Comparison of ENCODE assay signal across 23 cellular contexts in genomic region chrX:151178746-151179145, GRCh38. TPM values are rescaled to one million over a fixed set of nuclear protein-coding genes. Genes with fewer than 3 reads are reported as not detected.
A peak's percentile ranks its signal among the peaks of the same experiment; 100 is the strongest.
DNase-seq lines count a peak whose midpoint lies in the region; ATAC-seq, FAIRE-seq and TF ChIP-seq lines count a peak whose summit lies in the region.
"Had no signal": no experiment of that assay in that cellular context is flagged by ENCODE, and none has a peak within 500 bp of the region (broad histone marks: within the 10 kb centered on the region; RNA-seq: fewer than 3 reads in every experiment).

No MANE protein-coding gene starts in this region.

- H3K4me3 ChIP-seq in H7 (ENCODE audit: insufficient read depth, low read depth, low read length): peak overlapping the region; percentile 23; the same call in 1 of the 2 replicates
- H3K4me3 ChIP-seq in iPS-18a (ENCODE audit: low read length): peak overlapping the region; percentile 52
- H3K4me3 ChIP-seq in body of pancreas: no peak overlapping the region
- H3K4me3 ChIP-seq in kidney (ENCODE audit: low read length in 2 of 2): no peak overlapping the region
- H3K4me3 ChIP-seq: lung, MG63, right lobe of liver had no signal

- no peak overlapping the region for H3K27ac ChIP-seq in iPS-18a (ENCODE audit: low read length)
- no peak overlapping the region for H3K27ac ChIP-seq in body of pancreas
- H3K27ac ChIP-seq in kidney (ENCODE audit: low read depth in 2 of 2, low read length in 2 of 2): no peak overlapping the region
- H3K27ac ChIP-seq: parathyroid adenoma, right lobe of liver, tibial nerve had no signal

- no peak for DNase-seq in H7
- DNase-seq in WTC11 (ENCODE audit: low spot score): no peak
- DNase-seq in progenitor cell of endocrine pancreas (ENCODE audit: low spot score, unreplicated experiment): no peak
- no peak for DNase-seq in body of pancreas
- DNase-seq in kidney: no peak
- DNase-seq: activated CD4-positive, CD25-positive, alpha-beta regulatory T cell treated with anti-CD3 and anti-CD28 coated beads, Interleukin-2, amount 50 U/mL, for 72 hours; activated T-cell treated with anti-CD3 and anti-CD28 coated beads, Interleukin-2, amount 50 U/mL, for 48 hours; cortex of kidney; GDM1; head of caudate nucleus; MG63; NCI-H1436 treated with DMSO at 0.1 percent for 48 hours; NCI-H526; right lobe of liver; stimulated activated CD4-positive, alpha-beta T cell treated with anti-CD3 and anti-CD28 coated beads, Interleukin-15, amount 100 ng/mL, for 24 hours had no signal

- TF ChIP-seq POLR2A in body of pancreas (IDR thresholded peaks at IDR 0.05): no peak

- peaks cover 34% of the 10 kb centered on the region for H3K4me1 Mint-ChIP-seq in WTC11
- peaks cover 8% of the 10 kb centered on the region for H3K4me1 Mint-ChIP-seq in progenitor cell of endocrine pancreas (ENCODE audit: low read depth)

- H3K9ac ChIP-seq in iPS-18a (ENCODE audit: low read length): no peak overlapping the region
- H3K9ac ChIP-seq in kidney (ENCODE audit: low read length in 2 of 2): no peak overlapping the region
- H3K9ac ChIP-seq: parathyroid adenoma had no signal

- H3K27ac Mint-ChIP-seq in WTC11 (no peak overlapping the region), progenitor cell of endocrine pancreas (no peak overlapping the region)
- H3K27ac Mint-ChIP-seq: IgD-negative memory B cell had no signal

- TF ChIP-seq CTCF in WTC11 (IDR thresholded peaks at IDR 0.05) (no peak), progenitor cell of endocrine pancreas (IDR thresholded peaks at IDR 0.05; ENCODE audit: unreplicated experiment) (no peak), body of pancreas (IDR thresholded peaks at IDR 0.05) (no peak), kidney (IDR thresholded peaks at IDR 0.05; ENCODE audit: borderline replicate concordance, extremely low read depth, insufficient read depth) (no peak)

- ATAC-seq in WTC11 (no peak), body of pancreas (no peak), GM19463 (IDR thresholded peaks at IDR 0.05; ENCODE audit: unreplicated experiment) (no peak)
- ATAC-seq: right lobe of liver had no signal

- peaks cover 4% of the 10 kb centered on the region for H3K4me1 ChIP-seq in iPS-18a (ENCODE audit: control insufficient read depth, low read depth, low read length)
- no peaks in the 10 kb centered on the region for H3K4me1 ChIP-seq in body of pancreas
- H3K4me1 ChIP-seq in kidney (ENCODE audit: control insufficient read depth in 1 of 2, insufficient read depth in 1 of 2, low read depth in 1 of 2, low read length in 2 of 2): no peaks in the 10 kb centered on the region
- H3K4me1 ChIP-seq: parathyroid adenoma, right lobe of liver had no signal

- H3K27me3 ChIP-seq in H7 (ENCODE audit: control insufficient read depth, insufficient read depth, low read length): peaks cover 64% of the 10 kb centered on the region
- peaks cover 73% of the 10 kb centered on the region for H3K27me3 ChIP-seq in iPS-18a (ENCODE audit: control insufficient read depth, insufficient read depth, low read length)
- no peaks in the 10 kb centered on the region for H3K27me3 ChIP-seq in body of pancreas

- H3K9me3 Mint-ChIP-seq in WTC11 (no peaks in the 10 kb centered on the region), progenitor cell of endocrine pancreas (ENCODE audit: low read depth) (peaks cover 15% of the 10 kb centered on the region)

- 0 to 4% methylated on average over 3 to 10 of the region's 18 CpGs for WGBS in body of pancreas, 2 donors

- peaks cover 19% of the 10 kb centered on the region for H3K9me3 ChIP-seq in iPS-18a (ENCODE audit: control insufficient read depth, low read depth, low read length)
- no peaks in the 10 kb centered on the region for H3K9me3 ChIP-seq in body of pancreas
- H3K9me3 ChIP-seq in kidney (ENCODE audit: control insufficient read depth in 1 of 2, low read length in 2 of 2): no peaks in the 10 kb centered on the region
- H3K9me3 ChIP-seq: MG63, right lobe of liver had no signal

- H3K27me3 Mint-ChIP-seq in WTC11 (ENCODE audit: low read depth) (peaks cover 72% of the 10 kb centered on the region), progenitor cell of endocrine pancreas (peaks cover 87% of the 10 kb centered on the region)

- FAIRE-seq in kidney (lab: Jason Lieb, UNC): no peak
- FAIRE-seq: endothelial cell of umbilical vein, keratinocyte had no signal

- intact Hi-C loops in body of pancreas (cut with DNase I): no loop called here
- intact Hi-C loops in kidney (cut with DNase I): no loop called here

- CTCF ChIA-PET in WTC11 (lab: Charles Lee): interaction anchor here (4.5 kb wide), 1 partner anchor 180 kb away, joined by 56 read pairs; no protein-coding TSS in a partner anchor

- H3K4me3 Mint-ChIP-seq in WTC11 (peak overlapping the region; percentile 83), progenitor cell of endocrine pancreas (ENCODE audit: low read depth) (peak overlapping the region; percentile 56)

- H3K36me3 Mint-ChIP-seq in WTC11 (peaks cover 6% of the 10 kb centered on the region), progenitor cell of endocrine pancreas (ENCODE audit: insufficient read depth) (no peaks in the 10 kb centered on the region)
- H3K36me3 Mint-ChIP-seq: IgD-negative memory B cell had no signal

- POLR2A ChIA-PET in WTC11 (lab: Charles Lee): no interaction called here

- H3K36me3 ChIP-seq in H7 (replicated peaks; ENCODE audit: control insufficient read depth, insufficient read depth, low read length): no peaks in the 10 kb centered on the region
- no peaks in the 10 kb centered on the region for H3K36me3 ChIP-seq in iPS-18a (ENCODE audit: control insufficient read depth, low read depth, low read length)
- no peaks in the 10 kb centered on the region for H3K36me3 ChIP-seq in body of pancreas (replicated peaks in 1 of 2; ENCODE audit: insufficient read depth in 1 of 2, low read depth in 2 of 2)
- H3K36me3 ChIP-seq in kidney (ENCODE audit: control insufficient read depth in 1 of 2, insufficient read depth in 2 of 2, low read length in 2 of 2): no peaks in the 10 kb centered on the region
- H3K36me3 ChIP-seq: MG63, right lobe of liver, tibial nerve had no signal

TF ChIP-seq in WTC11, 78 proteins besides CTCF, POLR2A, EP300 and RAD21 (continues in another document):
- no peak for TF ChIP-seq ZNF512 (CRISPR knock-in tag; IDR thresholded peaks at IDR 0.05; ENCODE audit: borderline replicate concordance)
- TF ChIP-seq, protein P1, sequence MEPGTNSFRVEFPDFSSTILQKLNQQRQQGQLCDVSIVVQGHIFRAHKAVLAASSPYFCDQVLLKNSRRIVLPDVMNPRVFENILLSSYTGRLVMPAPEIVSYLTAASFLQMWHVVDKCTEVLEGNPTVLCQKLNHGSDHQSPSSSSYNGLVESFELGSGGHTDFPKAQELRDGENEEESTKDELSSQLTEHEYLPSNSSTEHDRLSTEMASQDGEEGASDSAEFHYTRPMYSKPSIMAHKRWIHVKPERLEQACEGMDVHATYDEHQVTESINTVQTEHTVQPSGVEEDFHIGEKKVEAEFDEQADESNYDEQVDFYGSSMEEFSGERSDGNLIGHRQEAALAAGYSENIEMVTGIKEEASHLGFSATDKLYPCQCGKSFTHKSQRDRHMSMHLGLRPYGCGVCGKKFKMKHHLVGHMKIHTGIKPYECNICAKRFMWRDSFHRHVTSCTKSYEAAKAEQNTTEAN (CRISPR knock-in tag; IDR thresholded peaks at IDR 0.05): no peak
- no peak for TF ChIP-seq TCF7 (CRISPR knock-in tag; IDR thresholded peaks at IDR 0.05; ENCODE audit: low read depth)
- no peak for TF ChIP-seq MYBL2 (CRISPR knock-in tag; IDR thresholded peaks at IDR 0.05)
- TF ChIP-seq, protein P2, sequence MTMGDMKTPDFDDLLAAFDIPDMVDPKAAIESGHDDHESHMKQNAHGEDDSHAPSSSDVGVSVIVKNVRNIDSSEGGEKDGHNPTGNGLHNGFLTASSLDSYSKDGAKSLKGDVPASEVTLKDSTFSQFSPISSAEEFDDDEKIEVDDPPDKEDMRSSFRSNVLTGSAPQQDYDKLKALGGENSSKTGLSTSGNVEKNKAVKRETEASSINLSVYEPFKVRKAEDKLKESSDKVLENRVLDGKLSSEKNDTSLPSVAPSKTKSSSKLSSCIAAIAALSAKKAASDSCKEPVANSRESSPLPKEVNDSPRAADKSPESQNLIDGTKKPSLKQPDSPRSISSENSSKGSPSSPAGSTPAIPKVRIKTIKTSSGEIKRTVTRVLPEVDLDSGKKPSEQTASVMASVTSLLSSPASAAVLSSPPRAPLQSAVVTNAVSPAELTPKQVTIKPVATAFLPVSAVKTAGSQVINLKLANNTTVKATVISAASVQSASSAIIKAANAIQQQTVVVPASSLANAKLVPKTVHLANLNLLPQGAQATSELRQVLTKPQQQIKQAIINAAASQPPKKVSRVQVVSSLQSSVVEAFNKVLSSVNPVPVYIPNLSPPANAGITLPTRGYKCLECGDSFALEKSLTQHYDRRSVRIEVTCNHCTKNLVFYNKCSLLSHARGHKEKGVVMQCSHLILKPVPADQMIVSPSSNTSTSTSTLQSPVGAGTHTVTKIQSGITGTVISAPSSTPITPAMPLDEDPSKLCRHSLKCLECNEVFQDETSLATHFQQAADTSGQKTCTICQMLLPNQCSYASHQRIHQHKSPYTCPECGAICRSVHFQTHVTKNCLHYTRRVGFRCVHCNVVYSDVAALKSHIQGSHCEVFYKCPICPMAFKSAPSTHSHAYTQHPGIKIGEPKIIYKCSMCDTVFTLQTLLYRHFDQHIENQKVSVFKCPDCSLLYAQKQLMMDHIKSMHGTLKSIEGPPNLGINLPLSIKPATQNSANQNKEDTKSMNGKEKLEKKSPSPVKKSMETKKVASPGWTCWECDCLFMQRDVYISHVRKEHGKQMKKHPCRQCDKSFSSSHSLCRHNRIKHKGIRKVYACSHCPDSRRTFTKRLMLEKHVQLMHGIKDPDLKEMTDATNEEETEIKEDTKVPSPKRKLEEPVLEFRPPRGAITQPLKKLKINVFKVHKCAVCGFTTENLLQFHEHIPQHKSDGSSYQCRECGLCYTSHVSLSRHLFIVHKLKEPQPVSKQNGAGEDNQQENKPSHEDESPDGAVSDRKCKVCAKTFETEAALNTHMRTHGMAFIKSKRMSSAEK (CRISPR knock-in tag; IDR thresholded peaks at IDR 0.05; ENCODE audit: borderline replicate concordance): no peak

RNA-seq across cellular contexts. Expression of gene GPR50, which starts 2.4 kb away (rescaled TPM):
- 0.55 and 1.5 TPM in 2 replicates for total RNA-seq in H7 (2014; rRNA removed; shearing (Covaris generic))
- 5.9 to 12.0 TPM (median 5.9 TPM) in 3 replicates for total RNA-seq in WTC11 (2021)
- total RNA-seq in progenitor cell of endocrine pancreas: 0.29 and 0.64 TPM in 2 replicates
- total RNA-seq in body of pancreas: not detected
- total RNA-seq in kidney: not detected
- polyA plus RNA-seq in kidney (ENCODE audit: insufficient read depth, low read depth, low replicate concordance): not detected
- total RNA-seq: endothelial cell of umbilical vein, lung, right lobe of liver, tibial nerve had no signal
- polyA plus RNA-seq: endothelial cell of umbilical vein, IgD-negative memory B cell, keratinocyte, lung had no signal

Comparison
In these comparisons a context has a peak if more than half of its experiments do, and no peak if none do; other contexts are left out.
1. H3K4me3 ChIP-seq: peak in H7 (single experiment) and iPS-18a (single experiment); none in body of pancreas (0 of 2) and kidney (0 of 2).